Comparison of ENCODE assay signal across 8 cellular contexts in genomic region chr13:97221491-97221890, GRCh38. TPM values are rescaled to one million over a fixed set of nuclear protein-coding genes. Genes with fewer than 3 reads are reported as not detected.
DNase-seq lines count a peak whose midpoint lies in the region; ATAC-seq and TF ChIP-seq lines count a peak whose summit lies in the region.

No MANE protein-coding gene starts in this region.

- no peaks in the 10 kb centered on the region for H3K36me3 ChIP-seq in SU-DHL-6 (ENCODE audit: low read length)

- H3K27me3 ChIP-seq in SU-DHL-6 (ENCODE audit: low read length) = no peaks in the 10 kb centered on the region

- H3F3A ChIP-seq in SU-DHL-6 (ENCODE audit: insufficient read depth) = no peaks in the 10 kb centered on the region; the same call in 1 of the 2 replicates

- intact Hi-C loops in CD14-positive monocyte (cut with micrococcal nuclease) = loop anchor here (10.0 kb wide), 1 partner anchor 213 kb away; the partner anchor contains the start of gene RAP2A (in 2 of the 2)

- peak overlapping the region; percentile 96 for H2AFZ ChIP-seq in SU-DHL-6 (ENCODE audit: low read depth, low read length, severe bottlenecking)

- no peak overlapping the region for H3K27ac ChIP-seq in SU-DHL-6 (ENCODE audit: low read depth, low read length)

- peaks cover 38% of the 10 kb centered on the region for H3K4me1 Mint-ChIP-seq in CD14-positive monocyte

- peak overlapping the region in 3 of 7 donors; percentile 59 to 94 (median 94) for H3K27ac Mint-ChIP-seq in CD14-positive monocyte

- H3K4me2 ChIP-seq in SU-DHL-6 (ENCODE audit: low read depth, low read length, poor library complexity, severe bottlenecking) = peak overlapping the region; percentile 99

- no peak overlapping the region for H3K4me3 Mint-ChIP-seq in CD14-positive monocyte

- H3K36me3 Mint-ChIP-seq in CD14-positive monocyte = peaks cover 0 to 7% of the 10 kb centered on the region in 2 donors

- TF ChIP-seq CTCF in GM12864 (IDR thresholded peaks at IDR 0.05; ENCODE audit: low read depth, low read length, missing control alignments) = no peak
- no peak for TF ChIP-seq CTCF in SU-DHL-6 (IDR thresholded peaks at IDR 0.05; ENCODE audit: insufficient read depth, low read length, poor library complexity, severe bottlenecking)
- no peak for TF ChIP-seq CTCF in fibroblast of villous mesenchyme (IDR thresholded peaks at IDR 0.05; ENCODE audit: insufficient read depth, low read depth, low read length)
- no peak for TF ChIP-seq CTCF in CD14-positive monocyte (IDR thresholded peaks at IDR 0.05)

- H3K27me3 Mint-ChIP-seq in CD14-positive monocyte (ENCODE audit: low read depth in 3 of 3) = peaks cover 4 to 7% (median 6%) of the 10 kb centered on the region in 3 donors

- no peak for DNase-seq in GM12864 (ENCODE audit: low read depth)
- DNase-seq in fibroblast of villous mesenchyme (ENCODE audit: low read depth) = peak; percentile 67
- DNase-seq in skeletal muscle cell (ENCODE audit: low read depth) = no peak
- DNase-seq in CD14-positive monocyte (ENCODE audit: low spot score) = no peak
- no peak for DNase-seq in nucleus accumbens (lab: John Stamatoyannopoulos, UW)
- no peak for DNase-seq in stimulated activated CD4-positive, alpha-beta T cell treated with anti-CD3 and anti-CD28 coated beads, Interleukin-12 subunit alpha, Interleukin-12 subunit beta, amount 100 ng/mL, for 4 hours

- no peak for ATAC-seq in HG03095 (IDR thresholded peaks at IDR 0.05; ENCODE audit: unreplicated experiment)

- H3K9me3 Mint-ChIP-seq in CD14-positive monocyte = peaks cover 0 to 2% (median 0%) of the 10 kb centered on the region in 7 donors

- H3K4me3 ChIP-seq in GM12864 (ENCODE audit: low read depth, low read length) = peak overlapping the region; percentile 74; the same call in 1 of the 2 replicates
- peak overlapping the region; percentile 56 for H3K4me3 ChIP-seq in SU-DHL-6 (ENCODE audit: insufficient read depth, low read length, poor library complexity, severe bottlenecking)
- H3K4me3 ChIP-seq in fibroblast of villous mesenchyme (ENCODE audit: low read depth, low read length) = peak overlapping the region; percentile 76
- peak overlapping the region; percentile 74 for H3K4me3 ChIP-seq in skeletal muscle cell (ENCODE audit: low read depth, low read length)

- H3K9ac ChIP-seq in SU-DHL-6 (ENCODE audit: low read length) = peak overlapping the region; percentile 62

- peaks cover 10% of the 10 kb centered on the region; the same call in 1 of the 2 replicates for H3K79me2 ChIP-seq in SU-DHL-6 (ENCODE audit: insufficient read depth, low read length)

- H4K20me1 ChIP-seq in SU-DHL-6 (ENCODE audit: low read depth, low read length) = no peaks in the 10 kb centered on the region

- H3K9me3 ChIP-seq in SU-DHL-6 (ENCODE audit: insufficient read depth, low read length) = no peaks in the 10 kb centered on the region

- no peaks in the 10 kb centered on the region for H3K9me2 ChIP-seq in SU-DHL-6 (replicated peaks; ENCODE audit: insufficient read depth, low read length)

RNA-seq across cellular contexts. Expression of gene MBNL2, which starts 0.6 kb away (rescaled TPM):
- total RNA-seq in fibroblast of villous mesenchyme = 70.5 and 120 TPM in 2 replicates
- 10 to 100 TPM; 13.4 to 15.5 TPM for polyA plus RNA-seq in CD14-positive monocyte
